41 cellular contexts compared by ENCODE assay signal in genomic region chr7:85950418-85950817, GRCh38.
"Had no signal": no experiment of that assay in that cellular context is flagged by ENCODE, and none has a peak within 500 bp of the region (broad histone marks: within the 10 kb centered on the region; RNA-seq: fewer than 3 reads in every experiment).

No MANE protein-coding gene starts in this region.

- H3K4me3 Mint-ChIP-seq: activated naive CD4-positive, alpha-beta T cell treated with anti-CD3 and anti-CD28 coated beads for 36 hours; activated naive CD4-positive, alpha-beta T cell treated with anti-CD3 and anti-CD28 coated beads, Interleukin-2, amount 10 ng/mL, durations not matched to agents 7 days and 5 days; activated naive CD4-positive, alpha-beta T cell treated with anti-CD3 and anti-CD28 coated beads, Interleukin-2, amount 50 U/mL, for 24 hours; activated naive CD8-positive, alpha-beta T cell; activated naive CD8-positive, alpha-beta T cell treated with anti-CD3 and anti-CD28 coated beads for 36 hours; activated naive CD8-positive, alpha-beta T cell treated with anti-CD3 and anti-CD28 coated beads, Interleukin-2, amount 10 ng/mL, durations not matched to agents 7 days and 5 days; activated naive CD8-positive, alpha-beta T cell treated with anti-CD3 and anti-CD28 coated beads, Interleukin-2, amount 50 U/mL, for 24 hours; activated T-cell treated with anti-CD3 and anti-CD28 coated beads, Interleukin-2, amount 50 U/mL, for 24 hours; activated T-cell treated with anti-CD3 and anti-CD28 coated beads, Interleukin-2, amount 50 U/mL, for 4 hours; activated T-cell treated with anti-CD3 and anti-CD28 coated beads, Interleukin-2, amount 50 U/mL, for 72 hours; activated T-helper 1 cell treated with anti-CD3 and anti-CD28 coated beads, Interleukin-12 subunit alpha, Interleukin-12 subunit beta, Interleukin-2, Interleukin-4 antibody, amounts not matched to agents 30 ng/mL and 10 ng/mL and 1 ng/mL, durations not matched to agents 14 hours and 24 hours and 36 hours; activated T-helper 17 cell treated with anti-CD3 and anti-CD28 coated beads, Interleukin-2, amount 50 U/mL, for 72 hours; brain; central memory CD8-positive, alpha-beta T cell had no signal

- H3K4me3 ChIP-seq: adrenal gland, ascending aorta, body of pancreas, breast epithelium, cardiac muscle cell had no signal

- H3K36me3 Mint-ChIP-seq: activated naive CD4-positive, alpha-beta T cell treated with anti-CD3 and anti-CD28 coated beads, Interleukin-2, amount 10 ng/mL, durations not matched to agents 7 days and 5 days; activated naive CD4-positive, alpha-beta T cell treated with anti-CD3 and anti-CD28 coated beads, Interleukin-2, amount 50 U/mL, for 24 hours; activated naive CD8-positive, alpha-beta T cell; activated naive CD8-positive, alpha-beta T cell treated with anti-CD3 and anti-CD28 coated beads for 36 hours; activated naive CD8-positive, alpha-beta T cell treated with anti-CD3 and anti-CD28 coated beads, Interleukin-2, amount 10 ng/mL, durations not matched to agents 7 days and 5 days; brain had no signal

- FAIRE-seq: astrocyte, bronchial epithelial cell had no signal

- H3K4me1 Mint-ChIP-seq: activated naive CD4-positive, alpha-beta T cell treated with anti-CD3 and anti-CD28 coated beads, Interleukin-2, amount 10 ng/mL, durations not matched to agents 7 days and 5 days; activated naive CD4-positive, alpha-beta T cell treated with anti-CD3 and anti-CD28 coated beads, Interleukin-2, amount 50 U/mL, for 24 hours; activated naive CD8-positive, alpha-beta T cell treated with anti-CD3 and anti-CD28 coated beads for 36 hours; activated naive CD8-positive, alpha-beta T cell treated with anti-CD3 and anti-CD28 coated beads, Interleukin-2, amount 10 ng/mL, durations not matched to agents 7 days and 5 days; activated naive CD8-positive, alpha-beta T cell treated with anti-CD3 and anti-CD28 coated beads, Interleukin-2, amount 50 U/mL, for 24 hours; activated T-helper 17 cell treated with anti-CD3 and anti-CD28 coated beads, Interleukin-2, amount 50 U/mL, for 72 hours; brain; central memory CD8-positive, alpha-beta T cell had no signal

- ATAC-seq: activated naive CD4-positive, alpha-beta T cell treated with anti-CD3 and anti-CD28 coated beads, Interleukin-2, amount 50 U/mL, for 72 hours; activated naive CD8-positive, alpha-beta T cell treated with anti-CD3 and anti-CD28 coated beads, Interleukin-2, amount 50 U/mL, for 24 hours; activated T-cell treated with anti-CD3 and anti-CD28 coated beads, Interleukin-2, amount 50 U/mL, for 4 hours; activated T-cell treated with anti-CD3 and anti-CD28 coated beads, Interleukin-2, amount 50 U/mL, for 72 hours; activated T-helper 17 cell treated with anti-CD3 and anti-CD28 coated beads, Interleukin-2, amount 50 U/mL, for 72 hours; body of pancreas had no signal

- H3K27ac ChIP-seq: adrenal gland, ascending aorta, body of pancreas, brain microvascular endothelial cell, breast epithelium, cardiac muscle cell had no signal

- H3K27me3 Mint-ChIP-seq: activated naive CD4-positive, alpha-beta T cell treated with anti-CD3 and anti-CD28 coated beads, Interleukin-2, amount 10 ng/mL, durations not matched to agents 7 days and 5 days; activated naive CD4-positive, alpha-beta T cell treated with anti-CD3 and anti-CD28 coated beads, Interleukin-2, amount 50 U/mL, for 24 hours; activated naive CD8-positive, alpha-beta T cell; activated naive CD8-positive, alpha-beta T cell treated with anti-CD3 and anti-CD28 coated beads for 36 hours; activated naive CD8-positive, alpha-beta T cell treated with anti-CD3 and anti-CD28 coated beads, Interleukin-2, amount 10 ng/mL, durations not matched to agents 7 days and 5 days; activated naive CD8-positive, alpha-beta T cell treated with anti-CD3 and anti-CD28 coated beads, Interleukin-2, amount 50 U/mL, for 24 hours; activated T-cell treated with anti-CD3 and anti-CD28 coated beads, Interleukin-2, amount 50 U/mL, for 24 hours; activated T-helper 17 cell treated with anti-CD3 and anti-CD28 coated beads, Interleukin-2, amount 50 U/mL, for 72 hours; brain; central memory CD8-positive, alpha-beta T cell had no signal

- H3K4me1 ChIP-seq: adrenal gland, ascending aorta, body of pancreas, breast epithelium had no signal

- DNase-seq: activated effector memory CD4-positive, alpha-beta T cell treated with anti-CD3 and anti-CD28 coated beads, Interleukin-2, amount 50 U/mL, for 16 hours; activated effector memory CD4-positive, alpha-beta T cell treated with Interleukin-2 at 50 U/mL for 16 hours; activated gamma-delta T cell; activated gamma-delta T cell treated with Interleukin-2 at 50 U/mL for 16 hours; activated naive CD4-positive, alpha-beta T cell; activated naive CD4-positive, alpha-beta T cell treated with anti-CD3 and anti-CD28 coated beads for 36 hours; activated naive CD4-positive, alpha-beta T cell treated with anti-CD3 and anti-CD28 coated beads, Interleukin-2, amount 10 ng/mL, durations not matched to agents 7 days and 5 days; activated naive CD4-positive, alpha-beta T cell treated with anti-CD3 and anti-CD28 coated beads, Interleukin-2, amount 50 U/mL, for 16 hours; activated naive CD4-positive, alpha-beta T cell treated with Interleukin-2 at 50 U/mL for 16 hours; activated naive CD8-positive, alpha-beta T cell treated with anti-CD3 and anti-CD28 coated beads for 36 hours; activated naive CD8-positive, alpha-beta T cell treated with anti-CD3 and anti-CD28 coated beads, Interleukin-2, amount 10 ng/mL, durations not matched to agents 7 days and 5 days; activated naive CD8-positive, alpha-beta T cell treated with anti-CD3 and anti-CD28 coated beads, Interleukin-2, amount 50 U/mL, for 24 hours; activated T-cell treated with anti-CD3 and anti-CD28 coated beads for 4 hours; activated T-cell treated with anti-CD3 and anti-CD28 coated beads, Interleukin-2, amount 50 U/mL, for 1 hour; activated T-cell treated with anti-CD3 and anti-CD28 coated beads, Interleukin-2, amount 50 U/mL, for 24 hours; activated T-cell treated with anti-CD3 and anti-CD28 coated beads, Interleukin-2, amount 50 U/mL, for 4 hours; activated T-cell treated with anti-CD3 and anti-CD28 coated beads, Interleukin-2, amount 50 U/mL, for 48 hours; activated T-cell treated with anti-CD3 and anti-CD28 coated beads, Interleukin-2, amount 50 U/mL, for 72 hours; adrenal gland; amniotic stem cell; amygdala; anterior cingulate cortex; aorta; body of pancreas; brain microvascular endothelial cell; caudate nucleus; central memory CD4-positive, alpha-beta T cell; cerebellar nuclear complex had no signal

- H3K27ac Mint-ChIP-seq: activated naive CD4-positive, alpha-beta T cell treated with anti-CD3 and anti-CD28 coated beads for 36 hours; activated naive CD4-positive, alpha-beta T cell treated with anti-CD3 and anti-CD28 coated beads, Interleukin-2, amount 10 ng/mL, durations not matched to agents 7 days and 5 days; activated naive CD4-positive, alpha-beta T cell treated with anti-CD3 and anti-CD28 coated beads, Interleukin-2, amount 50 U/mL, for 24 hours; activated naive CD4-positive, alpha-beta T cell treated with anti-CD3 and anti-CD28 coated beads, Interleukin-2, amount 50 U/mL, for 72 hours; activated naive CD8-positive, alpha-beta T cell; activated naive CD8-positive, alpha-beta T cell treated with anti-CD3 and anti-CD28 coated beads for 36 hours; activated naive CD8-positive, alpha-beta T cell treated with anti-CD3 and anti-CD28 coated beads, Interleukin-2, amount 10 ng/mL, durations not matched to agents 7 days and 5 days; activated naive CD8-positive, alpha-beta T cell treated with anti-CD3 and anti-CD28 coated beads, Interleukin-2, amount 50 U/mL, for 24 hours; activated T-cell treated with anti-CD3 and anti-CD28 coated beads, Interleukin-2, amount 50 U/mL, for 24 hours; activated T-cell treated with anti-CD3 and anti-CD28 coated beads, Interleukin-2, amount 50 U/mL, for 72 hours; activated T-helper 1 cell treated with anti-CD3 and anti-CD28 coated beads, Interleukin-12 subunit alpha, Interleukin-12 subunit beta, Interleukin-2, Interleukin-4 antibody, amounts not matched to agents 30 ng/mL and 10 ng/mL and 1 ng/mL, durations not matched to agents 14 hours and 24 hours and 36 hours; activated T-helper 17 cell treated with anti-CD3 and anti-CD28 coated beads, Interleukin-2, amount 50 U/mL, for 72 hours; activated T-helper 2 cell treated with anti-CD3 and anti-CD28 coated beads, Interferon-gamma antibody, Interleukin-2, Interleukin-4, amounts not matched to agents 10 μg/mL and 5 μg/mL and 100 μg/mL, durations not matched to agents 14 hours and 24 hours and 36 hours; brain had no signal

- H3K27me3 ChIP-seq: adrenal gland, ascending aorta, body of pancreas, brain microvascular endothelial cell, breast epithelium, cardiac muscle cell had no signal

- H3K36me3 ChIP-seq: adrenal gland, ascending aorta, brain microvascular endothelial cell, breast epithelium, cardiac muscle cell had no signal

- H3K9me3 ChIP-seq: body of pancreas had no signal
